ENCODE assay signal across 1 cellular context in the genomic region with DNA sequence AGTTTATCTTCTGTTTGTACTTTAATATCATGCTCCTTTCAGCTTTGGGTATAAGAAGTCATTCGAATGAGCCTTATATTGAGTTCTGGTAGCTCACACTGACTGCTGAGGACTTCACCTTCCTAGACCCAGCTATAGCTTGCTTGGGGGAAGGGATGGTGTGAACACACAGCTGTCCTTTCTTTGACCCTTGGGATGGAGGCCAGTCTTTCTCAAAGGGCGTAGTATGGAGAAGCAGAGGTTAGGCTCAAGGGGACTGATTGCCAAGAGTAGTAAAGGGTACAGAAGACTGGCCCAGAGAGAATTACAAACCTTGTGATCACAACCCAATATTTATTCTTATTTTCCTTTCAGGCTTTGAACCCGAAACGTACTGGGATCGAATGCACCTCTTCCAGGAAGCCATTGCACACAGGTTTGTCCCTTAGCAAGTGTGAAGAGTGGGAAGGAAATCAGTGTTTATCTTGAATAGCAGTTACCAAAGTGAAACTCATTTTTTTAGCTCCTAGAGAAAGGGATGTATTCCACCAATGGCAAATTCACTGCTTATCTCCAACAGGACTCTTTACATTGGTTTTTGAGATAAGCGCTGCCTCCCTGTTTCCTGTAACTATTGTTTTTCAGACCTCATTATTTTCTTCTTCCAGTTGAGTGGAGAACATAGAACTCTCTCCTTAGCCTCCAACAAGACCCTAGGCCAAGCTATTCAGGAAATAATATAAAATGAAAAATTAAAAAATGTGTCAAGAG.
TF ChIP-seq lines count a peak whose summit lies in the region.

No MANE protein-coding gene starts in this region.

TF ChIP-seq in K562, 482 proteins besides CTCF, POLR2A, EP300 and RAD21 (continued from another document and continues in another):
- no peak for TF ChIP-seq THAP12 (CRISPR knock-in tag; IDR thresholded peaks at IDR 0.05)
- TF ChIP-seq NEUROD1 (IDR thresholded peaks at IDR 0.05; ENCODE audit: borderline replicate concordance, low read depth, low read length, partially characterized antibody) = no peak
- no peak for TF ChIP-seq SMAD1 (IDR thresholded peaks at IDR 0.05; ENCODE audit: low read depth, low read length, partially characterized antibody)
- peak in 1 of 2 experiments; percentile 19 for TF ChIP-seq AFF1 (IDR thresholded peaks at IDR 0.05; ENCODE audit: low read depth in 1 of 2, partially characterized antibody in 2 of 2)
- no peak for TF ChIP-seq HMGXB4 (CRISPR knock-in tag; IDR thresholded peaks at IDR 0.05)
- no peak for TF ChIP-seq SAP30 (IDR thresholded peaks at IDR 0.05; ENCODE audit: borderline replicate concordance, insufficient read depth, low read depth, low read length, poor library complexity, severe bottlenecking)
- TF ChIP-seq L3MBTL2 (IDR thresholded peaks at IDR 0.05) = peak; percentile 40; the same call in 1 of the 2 replicates
- TF ChIP-seq CBFA2T3 (IDR thresholded peaks at IDR 0.05) = peak; percentile 92
- TF ChIP-seq ILK (tag; IDR thresholded peaks at IDR 0.05; ENCODE audit: borderline replicate concordance, low read depth) = no peak
- TF ChIP-seq ZNF830 (CRISPR knock-in tag; IDR thresholded peaks at IDR 0.05) = no peak
- TF ChIP-seq E2F5 (CRISPR knock-in tag; IDR thresholded peaks at IDR 0.05) = no peak
- no peak for TF ChIP-seq CUX1 (CRISPR knock-in tag; IDR thresholded peaks at IDR 0.05)
- no peak for TF ChIP-seq HEY1 (CRISPR knock-in tag; IDR thresholded peaks at IDR 0.05; ENCODE audit: borderline replicate concordance)
- no peak for TF ChIP-seq ZNF512 (tag; IDR thresholded peaks at IDR 0.05)
- no peak for TF ChIP-seq ZNF316 (IDR thresholded peaks at IDR 0.05)
- TF ChIP-seq ZNF134 (CRISPR knock-in tag; conservative IDR thresholded peaks at IDR 0.05) = no peak
- no peak for TF ChIP-seq PML (IDR thresholded peaks at IDR 0.05; ENCODE audit: low read length)
- TF ChIP-seq PHF21A (IDR thresholded peaks at IDR 0.05; ENCODE audit: borderline replicate concordance, low read depth) = peak; percentile 75; the same call in 1 of the 2 replicates
- TF ChIP-seq SRSF3 (IDR thresholded peaks at IDR 0.05; ENCODE audit: insufficient read depth, low read length) = no peak
- no peak for TF ChIP-seq PYGO2 (tag; IDR thresholded peaks at IDR 0.05)
- no peak for TF ChIP-seq MBD2 (IDR thresholded peaks at IDR 0.05; ENCODE audit: borderline replicate concordance, low read depth)
- TF ChIP-seq SREBF2 (CRISPR knock-in tag; IDR thresholded peaks at IDR 0.05) = no peak
- TF ChIP-seq SMARCE1 (IDR thresholded peaks at IDR 0.05) = no peak; the same call in none of the 2 replicates
- no peak for TF ChIP-seq NR2C2 (CRISPR knock-in tag; IDR thresholded peaks at IDR 0.05)
- TF ChIP-seq NR2C2 (tag; IDR thresholded peaks at IDR 0.05) = peak; percentile 44
- TF ChIP-seq NCOR1 (IDR thresholded peaks at IDR 0.05) = peak; percentile 81
- no peak for TF ChIP-seq ZNF165 (CRISPR knock-in tag; IDR thresholded peaks at IDR 0.05; ENCODE audit: borderline replicate concordance)
- no peak for TF ChIP-seq FOXJ3 (CRISPR knock-in tag; IDR thresholded peaks at IDR 0.05)
- TF ChIP-seq TEAD2 (tag; IDR thresholded peaks at IDR 0.05) = no peak
- TF ChIP-seq HES1 (IDR thresholded peaks at IDR 0.05; ENCODE audit: low read depth) = no peak
- TF ChIP-seq STAT6 (CRISPR knock-in tag; IDR thresholded peaks at IDR 0.05) = no peak
- no peak for TF ChIP-seq HOXB6 (CRISPR knock-in tag; IDR thresholded peaks at IDR 0.05; ENCODE audit: borderline replicate concordance)
- peak; percentile 82 for TF ChIP-seq SMARCA4 (IDR thresholded peaks at IDR 0.05)
- TF ChIP-seq ZNF445 (CRISPR knock-in tag; IDR thresholded peaks at IDR 0.05; ENCODE audit: low read depth) = no peak
- TF ChIP-seq TOE1 (IDR thresholded peaks at IDR 0.05; ENCODE audit: borderline replicate concordance) = no peak
- no peak for TF ChIP-seq TOE1 (CRISPR knock-in tag; IDR thresholded peaks at IDR 0.05; ENCODE audit: borderline replicate concordance, low read depth)
